ENCODE assay signal across 6 cellular contexts in the genomic region with DNA sequence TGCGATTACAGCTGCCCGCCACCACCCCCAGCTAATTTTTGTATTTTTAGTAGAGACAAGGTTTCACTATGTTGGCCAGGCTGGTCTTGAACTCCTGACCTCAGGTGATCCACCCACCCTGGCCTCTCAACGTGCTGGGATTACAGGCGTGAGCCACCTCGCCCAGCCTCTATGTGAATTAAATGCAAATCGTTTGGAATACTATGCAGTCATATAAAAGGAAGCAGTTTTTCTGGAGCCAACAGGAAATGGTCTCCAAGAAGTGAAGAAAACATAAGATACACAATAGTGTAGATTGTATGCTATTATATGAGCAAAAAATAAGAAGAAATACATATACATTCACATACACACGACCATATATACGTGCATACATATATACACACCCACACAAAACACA. TPM values are rescaled to one million over a fixed set of nuclear protein-coding genes. Genes with fewer than 3 reads are reported as not detected.
A peak's percentile ranks its signal among the peaks of the same experiment; 100 is the strongest.
DNase-seq lines count a peak whose midpoint lies in the region; ATAC-seq, FAIRE-seq and TF ChIP-seq lines count a peak whose summit lies in the region.
"Not testable (repeated sequence)": the region's sequence is repeated elsewhere in the genome, so short reads cannot be mapped to it uniquely, and the experiment has no call there.

No MANE protein-coding gene starts in this region.

- not testable (repeated sequence) for BruUV-seq in GM12878 (replicated peaks; lab: Mats Ljungman, UMichigan)

- SMC1A ChIA-PET in GM12878 (lab: Charles Lee; ENCODE audit: uncharacterized antibody, unreplicated experiment), result interaction anchor here (0.8 to 1.6 kb wide), 2 partner anchors 36 to 126 kb away, joined by 3 read pairs; no protein-coding TSS in a partner anchor

- H3K27ac ChIP-seq in HEK293 (ENCODE audit: extremely low read depth, low read depth, low read length); endodermal cell (ENCODE audit: low read depth, low read length): not testable (repeated sequence)
- H3K27ac ChIP-seq in OCI-LY3 (ENCODE audit: low read length) (peak overlapping the region; percentile 91), GM12878 (ENCODE audit: control insufficient read depth, insufficient read depth) (peak overlapping the region; percentile 13; the same call in 1 of the 2 replicates), smooth muscle cell (ENCODE audit: low read depth) (peak overlapping the region; percentile 77)

- in situ Hi-C loops in GM12878 (cut with MboI), result not testable (repeated sequence)

- TF ChIP-seq RAD21 in GM12878 (IDR thresholded peaks at IDR 0.05; ENCODE audit: insufficient read depth, low read depth, low read length), result not testable (repeated sequence)

- 97% methylated on average over 8 of the region's 8 CpGs for WGBS in GM12878 (ENCODE audit: insufficient coverage, insufficient replicate concordance, low lambda C conversion rate, missing lambda C conversion rate)
- WGBS in endodermal cell (ENCODE audit: insufficient coverage in 1 of 2, insufficient read length in 1 of 2), 2 experiments, result 89 to 94% methylated on average over 6 to 8 of the region's 8 CpGs
- WGBS in smooth muscle cell (ENCODE audit: low lambda C conversion rate), result 96% methylated on average over 8 of the region's 8 CpGs

- not testable (repeated sequence) for H3K9me3 ChIP-seq in HEK293 (ENCODE audit: control insufficient read depth, insufficient read depth, low read depth, low read length); OCI-LY3 (ENCODE audit: insufficient read depth, low read length); GM12878 (replicated peaks; ENCODE audit: control insufficient read depth, insufficient read depth, low read length); endodermal cell (ENCODE audit: control insufficient read depth, low read length); smooth muscle cell (replicated peaks; ENCODE audit: low read depth)

- H3K27me3 Mint-ChIP-seq in endodermal cell (ENCODE audit: insufficient read depth); natural killer cell treated with Interleukin-12 subunit alpha and Interleukin-12 subunit beta and Interleukin-15 and Interleukin-18, amount 100 ng/mL, for 72 hours: not testable (repeated sequence)

- FAIRE-seq in GM12878 (lab: Jason Lieb, UNC), result not testable (repeated sequence)

- not testable (repeated sequence) for H3K4me1 Mint-ChIP-seq in endodermal cell
- H3K4me1 Mint-ChIP-seq in natural killer cell treated with Interleukin-12 subunit alpha and Interleukin-12 subunit beta and Interleukin-15 and Interleukin-18, amount 100 ng/mL, for 72 hours (ENCODE audit: low read depth in 2 of 2), result peaks cover 30 to 42% of the 10 kb centered on the region in 2 donors

- not testable (repeated sequence) for H3K9me3 Mint-ChIP-seq in endodermal cell; natural killer cell treated with Interleukin-12 subunit alpha and Interleukin-12 subunit beta and Interleukin-15 and Interleukin-18, amount 100 ng/mL, for 72 hours

- H2AFZ ChIP-seq in OCI-LY3 (ENCODE audit: low read depth, low read length); GM12878 (ENCODE audit: control insufficient read depth, low read depth, low read length); smooth muscle cell (ENCODE audit: low read depth): not testable (repeated sequence)

- H3K4me3 ChIP-seq in HEK293 (ENCODE audit: low read depth, low read length); OCI-LY3 (ENCODE audit: low read length); GM12878; endodermal cell (ENCODE audit: low read length); smooth muscle cell: not testable (repeated sequence)

- not testable (repeated sequence) for H3K4me3 Mint-ChIP-seq in endodermal cell; natural killer cell treated with Interleukin-12 subunit alpha and Interleukin-12 subunit beta and Interleukin-15 and Interleukin-18, amount 100 ng/mL, for 72 hours

- H3F3A ChIP-seq in smooth muscle cell (ENCODE audit: low read depth), result peaks cover 35% of the 10 kb centered on the region

- TF ChIP-seq CTCF in HEK293 (tag by site-specific recombination; IDR thresholded peaks at IDR 0.05); OCI-LY3 (IDR thresholded peaks at IDR 0.05; ENCODE audit: low read depth, low read length); GM12878 (IDR thresholded peaks at IDR 0.05 in 2 of 3, conservative IDR thresholded peaks at IDR 0.05 in 1 of 3; ENCODE audit: control insufficient read depth in 2 of 3, extremely low read depth in 1 of 3, insufficient read depth in 1 of 3, low read depth in 3 of 3, low read length in 3 of 3); endodermal cell (conservative IDR thresholded peaks at IDR 0.05); smooth muscle cell (IDR thresholded peaks at IDR 0.05; ENCODE audit: borderline replicate concordance, insufficient read depth, poor library complexity, severe bottlenecking): not testable (repeated sequence)

- H3K4me2 ChIP-seq in OCI-LY3 (ENCODE audit: low read length), result 0 out of 2 replicates have a peak overlapping the region, but pooled peaks have one; percentile 16
- H3K4me2 ChIP-seq in GM12878 (ENCODE audit: control insufficient read depth, insufficient read depth); smooth muscle cell: not testable (repeated sequence)

- DNase-seq in GM12878 (ENCODE audit: low read depth, low spot score); smooth muscle cell (lab: John Stamatoyannopoulos, UW; ENCODE audit: unreplicated experiment): not testable (repeated sequence)
- DNase-seq in endodermal cell, result peak; percentile 0
- DNase-seq in natural killer cell treated with Interleukin-12 subunit alpha and Interleukin-12 subunit beta and Interleukin-15 and Interleukin-18, amount 100 ng/mL, for 72 hours (ENCODE audit: low spot score), result peak; percentile 40

- POLR2A ChIA-PET in HEK293 (lab: Yijun Ruan, JAX), result not testable (repeated sequence)
- POLR2A ChIA-PET in GM12878 (lab: Charles Lee), result interaction anchor here (0.6 kb wide), 1 partner anchor 481 kb away, joined by 3 read pairs; no protein-coding TSS in a partner anchor

- not testable (repeated sequence) for TF ChIP-seq EP300 in GM12878 (IDR thresholded peaks at IDR 0.05; ENCODE audit: borderline replicate concordance in 1 of 2, control insufficient read depth in 1 of 2, low read depth in 2 of 2, low read length in 2 of 2)

- not testable (repeated sequence) for H3K27me3 ChIP-seq in OCI-LY3 (ENCODE audit: low read depth, low read length); GM12878 (replicated peaks in 1 of 2; ENCODE audit: control insufficient read depth in 2 of 2, insufficient read depth in 2 of 2, low read length in 1 of 2); endodermal cell (ENCODE audit: control insufficient read depth, insufficient read depth, low read length, poor library complexity, severe bottlenecking); smooth muscle cell (ENCODE audit: low read depth)

- not testable (repeated sequence) for TF ChIP-seq POLR2A in GM12878 (IDR thresholded peaks at IDR 0.05; ENCODE audit: low read depth, low read length)

- CTCF ChIA-PET in HEK293 (lab: Yijun Ruan, JAX); GM12878 (lab: Yijun Ruan, JAX): not testable (repeated sequence)

- RAD21 ChIA-PET in GM12878 (lab: Charles Lee; ENCODE audit: unreplicated experiment), result interaction anchor here (1.0 to 1.3 kb wide), 2 partner anchors 35 to 124 kb away, joined by 3 to 4 read pairs; no protein-coding TSS in a partner anchor

- H3K36me3 Mint-ChIP-seq in endodermal cell (ENCODE audit: low read depth); natural killer cell treated with Interleukin-12 subunit alpha and Interleukin-12 subunit beta and Interleukin-15 and Interleukin-18, amount 100 ng/mL, for 72 hours: not testable (repeated sequence)

- H3K27ac Mint-ChIP-seq in endodermal cell; natural killer cell treated with Interleukin-12 subunit alpha and Interleukin-12 subunit beta and Interleukin-15 and Interleukin-18, amount 100 ng/mL, for 72 hours: not testable (repeated sequence)

- not testable (repeated sequence) for H4K20me1 ChIP-seq in OCI-LY3 (ENCODE audit: insufficient read depth, low read length); GM12878 (ENCODE audit: control insufficient read depth, insufficient read depth); smooth muscle cell (ENCODE audit: low read depth)

- not testable (repeated sequence) for H3K9ac ChIP-seq in OCI-LY3 (ENCODE audit: low read length); GM12878 (ENCODE audit: control insufficient read depth, insufficient read depth, low read length); endodermal cell (ENCODE audit: extremely low read depth, low read length, poor library complexity, severe bottlenecking); smooth muscle cell (ENCODE audit: low read depth)

- H3K4me1 ChIP-seq in HEK293 (ENCODE audit: control insufficient read depth, insufficient read depth, low read length); endodermal cell (ENCODE audit: control insufficient read depth, insufficient read depth, low read length); smooth muscle cell (ENCODE audit: low read depth): not testable (repeated sequence)
- H3K4me1 ChIP-seq in OCI-LY3 (ENCODE audit: low read length) (peaks cover 62% of the 10 kb centered on the region), GM12878 (ENCODE audit: control insufficient read depth, insufficient read depth, low read length) (peaks cover 41% of the 10 kb centered on the region)

- not testable (repeated sequence) for H3K36me3 ChIP-seq in HEK293 (ENCODE audit: control insufficient read depth in 2 of 2, insufficient read depth in 1 of 2, low read length in 2 of 2); OCI-LY3 (replicated peaks; ENCODE audit: low read depth, low read length); GM12878 (ENCODE audit: control insufficient read depth in 2 of 2, insufficient read depth in 2 of 2, low read length in 1 of 2); endodermal cell (ENCODE audit: control insufficient read depth, insufficient read depth, low read length); smooth muscle cell (ENCODE audit: low read depth)

- H3K79me2 ChIP-seq in OCI-LY3 (ENCODE audit: low read length), result peaks cover 15% of the 10 kb centered on the region
- H3K79me2 ChIP-seq in GM12878 (ENCODE audit: control insufficient read depth, insufficient read depth, low read length); smooth muscle cell (ENCODE audit: low read depth): not testable (repeated sequence)

- ATAC-seq in GM12878; natural killer cell treated with Interleukin-12 subunit alpha and Interleukin-12 subunit beta and Interleukin-15 and Interleukin-18, amount 100 ng/mL, for 72 hours: not testable (repeated sequence)

- intact Hi-C loops in GM12878 (cut with micrococcal nuclease; ENCODE audit: unreplicated experiment), result not testable (repeated sequence)

RNA-seq across cellular contexts. Expression of gene NEK6, which starts 4.9 kb away (rescaled TPM):
- 174 and 184 TPM in 2 replicates for total RNA-seq in GM12878 (2013; cell fraction: nucleolus; rRNA removed)
- total RNA-seq in GM12878 (2014; rRNA removed) (50.0 and 58.0 TPM in 2 replicates), GM12878 (2014; rRNA removed; fragmentation: Illumina TruSeq; extraction: Trizol) (51.8 and 53.8 TPM in 2 replicates), GM12878 (2021) (136 and 142 TPM in 2 replicates), endodermal cell (10 to 100 TPM; 17.1 to 32.5 TPM), smooth muscle cell (41.5 and 45.9 TPM in 2 replicates)
- 62.2 TPM for polyA plus RNA-seq in GM12878 (2011; ENCODE audit: low read depth)
- polyA plus RNA-seq in GM12878 (2011; rRNA removed) (131 and 161 TPM in 2 replicates), GM12878 (2014; fragmentation: Illumina TruSeq; extraction: Trizol) (68.6 and 87.1 TPM in 2 replicates), GM12878 (2014; fragmentation: Nextera tagmentation; extraction: Ambion mirVana) (10 to 100 TPM; 31.3 to 33.2 TPM), GM12878 (2014; rRNA removed) (91.3 and 96.0 TPM in 2 replicates), GM12878 (2016; fragmentation: Nextera tagmentation; extraction: Ambion mirVana) (100 to 1,000 TPM in 1 of 2 experiments, 10 to 100 TPM in 1; 97.0 to 104 TPM), smooth muscle cell (67.6 and 108 TPM in 2 replicates)
- 171 and 176 TPM in 2 replicates for polyA plus RNA-seq in GM12878 (2011; cell fraction: cytosol; rRNA removed)
- polyA plus RNA-seq in GM12878 (2011; cell fraction: nucleus; rRNA removed), result 186 and 192 TPM in 2 replicates
- 79.3 and 129 TPM in 2 replicates for polyA plus RNA-seq in GM12878 (2012)
- polyA minus RNA-seq in GM12878 (2011; rRNA and poly(A)+ RNA removed), result 210 and 248 TPM in 2 replicates
- 53.5 and 58.5 TPM in 2 replicates for polyA minus RNA-seq in GM12878 (2011; cell fraction: cytosol; rRNA and poly(A)+ RNA removed)
- polyA minus RNA-seq in GM12878 (2011; cell fraction: nucleus; rRNA and poly(A)+ RNA removed), result 60.7 and 78.1 TPM in 2 replicates
- 18.7 TPM for polyA plus RNA-seq in endodermal cell (2013, experiment 1 of 2)
- 19.7 TPM for polyA plus RNA-seq in endodermal cell (2013, experiment 2 of 2)
- 10 to 100 TPM; 11.4 to 38.7 TPM for total RNA-seq in natural killer cell treated with Interleukin-12 subunit alpha and Interleukin-12 subunit beta and Interleukin-15 and Interleukin-18, amount 100 ng/mL, for 72 hours
